Comparison of ENCODE assay signal across 1 cellular context in the genomic region with DNA sequence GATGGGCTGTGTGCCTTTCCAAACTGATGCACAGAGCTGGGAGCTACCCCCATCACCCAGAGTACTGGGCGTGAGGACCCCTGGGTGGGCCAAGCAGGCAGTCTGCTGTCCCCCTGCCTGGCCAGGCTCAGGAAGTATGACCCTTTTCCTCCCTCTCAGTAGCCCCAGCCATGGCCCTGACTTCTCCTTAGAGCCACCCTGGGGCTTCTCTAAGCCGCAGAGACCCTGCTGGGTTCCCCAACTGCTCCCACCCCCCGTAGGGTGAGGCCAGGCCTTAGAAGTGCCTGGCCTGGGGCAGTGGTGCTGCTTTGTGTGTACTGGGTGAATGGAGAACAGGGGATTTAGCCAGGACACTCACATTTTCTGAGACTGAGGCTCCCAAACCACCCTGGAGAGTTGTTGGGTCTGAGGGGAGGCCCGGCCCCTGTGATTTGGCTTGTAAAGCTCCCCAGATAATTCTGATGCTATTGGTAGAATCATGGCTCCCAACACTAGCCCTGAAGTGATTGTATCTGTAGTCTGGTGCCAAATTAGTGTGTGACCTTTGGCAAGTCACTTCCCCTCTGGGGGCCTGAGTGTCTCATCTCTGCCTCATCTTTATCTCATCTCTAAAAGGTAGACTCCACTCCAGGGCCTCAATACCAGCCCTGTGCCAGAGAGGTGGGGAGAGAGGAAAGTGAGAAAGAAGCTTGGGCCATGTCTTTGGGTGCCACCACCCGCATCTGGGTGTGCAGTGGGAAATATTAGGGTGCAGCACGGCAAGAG.
TF ChIP-seq lines count a peak whose summit lies in the region.

No MANE protein-coding gene starts in this region.

TF ChIP-seq in HepG2, 621 proteins besides CTCF, POLR2A, EP300 and RAD21 (continued from another document):
- TF ChIP-seq ZFP82 (CRISPR knock-in tag; IDR thresholded peaks at IDR 0.05; ENCODE audit: borderline replicate concordance) = no peak
- TF ChIP-seq ZFAT (CRISPR knock-in tag; conservative IDR thresholded peaks at IDR 0.05) = no peak
- no peak for TF ChIP-seq ZNF446 (CRISPR knock-in tag; IDR thresholded peaks at IDR 0.05)
- TF ChIP-seq ZNF589 (CRISPR knock-in tag; conservative IDR thresholded peaks at IDR 0.05) = no peak
